In genomic region chr3:142976621-142977398, GRCh38 we compare ENCODE assay signal across 9 cellular contexts. TPM values are rescaled to one million over a fixed set of nuclear protein-coding genes. Genes with fewer than 3 reads are reported as not detected.
DNase-seq lines count a peak whose midpoint lies in the region; ATAC-seq and TF ChIP-seq lines count a peak whose summit lies in the region.
"Had no signal": no experiment of that assay in that cellular context is flagged by ENCODE, and none has a peak within 500 bp of the region (broad histone marks: within the 10 kb centered on the region; RNA-seq: fewer than 3 reads in every experiment).

No MANE protein-coding gene starts in this region.

- dilution Hi-C loops in IMR-90 (cut with HindIII; ENCODE audit: low sequenced_read_pairs, unreplicated experiment), result no loop called here

- no peak overlapping the region for H2AFZ ChIP-seq in IMR-90 (replicated peaks; ENCODE audit: low read length, poor library complexity)

- no peak for TF ChIP-seq RAD21 in IMR-90 (IDR thresholded peaks at IDR 0.05; ENCODE audit: low read length)

- POLR2A ChIA-PET in IMR-90 (lab: Charles Lee; ENCODE audit: unreplicated experiment), result no interaction called here

- H3K79me1 ChIP-seq in IMR-90 (ENCODE audit: low read depth in 1 of 2, low read length in 2 of 2), result no peaks in the 10 kb centered on the region

- no peak overlapping the region for H3K14ac ChIP-seq in IMR-90 (replicated peaks; ENCODE audit: low read depth, low read length)

- H3K27ac ChIP-seq in IMR-90 (ENCODE audit: insufficient read depth, low read length) (no peak overlapping the region), upper lobe of right lung (no peak overlapping the region)

- in situ Hi-C loops in IMR-90 (cut with MboI; ENCODE audit: low sequenced_read_pairs), result no loop called here

- no peak overlapping the region for H3K18ac ChIP-seq in IMR-90 (ENCODE audit: low read depth, low read length)

- H2BK15ac ChIP-seq in IMR-90 (ENCODE audit: low read depth, low read length), result no peak overlapping the region

- no peak overlapping the region for H3K23ac ChIP-seq in IMR-90 (ENCODE audit: low read depth, low read length)

- BruUV-seq in IMR-90 (replicated peaks; lab: Mats Ljungman, UMichigan), result no TSS peak

- H3K9me3 ChIP-seq in IMR-90 (ENCODE audit: control insufficient read depth, insufficient read depth, low read length) (no peaks in the 10 kb centered on the region), upper lobe of right lung (no peaks in the 10 kb centered on the region)

- no peak overlapping the region for H3K4me3 ChIP-seq in IMR-90 (ENCODE audit: insufficient read depth, low read depth, low read length)
- no peak overlapping the region for H3K4me3 ChIP-seq in upper lobe of right lung

- no peak for TF ChIP-seq POLR2A in IMR-90 (IDR thresholded peaks at IDR 0.05; ENCODE audit: low read depth, low read length)

- no CpG with 5 or more reads among the region's 8 CpGs for WGBS in IMR-90 (ENCODE audit: extremely low coverage in 2 of 2, insufficient read length in 1 of 2), 2 experiments

- H4K91ac ChIP-seq in IMR-90 (ENCODE audit: insufficient read depth, low read depth, low read length), result no peak overlapping the region

- no peak overlapping the region for H2BK20ac ChIP-seq in IMR-90 (ENCODE audit: low read depth, low read length)

- ATAC-seq in IMR-90 (ENCODE audit: low read depth), result peak; percentile 100
- peak; percentile 92 for ATAC-seq in upper lobe of right lung
- no peak for ATAC-seq in HG02884 (IDR thresholded peaks at IDR 0.05; ENCODE audit: unreplicated experiment)

- H2AK5ac ChIP-seq in IMR-90 (ENCODE audit: low read depth, low read length), result no peak overlapping the region

- CTCF ChIA-PET in IMR-90 (lab: Yijun Ruan, JAX), result interaction anchor here (0.5 to 0.6 kb wide), 3 partner anchors 62 to 392 kb away, joined by 3 read pairs; no protein-coding TSS in a partner anchor

- peak; percentile 96 for DNase-seq in IMR-90
- DNase-seq in amniotic stem cell (lab: John Stamatoyannopoulos, UW), result peak; percentile 85
- DNase-seq in islet precursor cell, result peak; percentile 92
- DNase-seq in upper lobe of right lung, result peak; percentile 79
- DNase-seq in retina, result no peak
- DNase-seq in activated CD4-positive, CD25-positive, alpha-beta regulatory T cell treated with anti-CD3 and anti-CD28 coated beads, Interleukin-2, amount 50 U/mL, for 72 hours, result no peak
- DNase-seq in NCI-H1694 (lab: John Stamatoyannopoulos, UW), result no peak

- no peak overlapping the region for H4K5ac ChIP-seq in IMR-90 (ENCODE audit: low read depth, low read length)

- no peak overlapping the region for H2AK9ac ChIP-seq in IMR-90 (replicated peaks; ENCODE audit: low read depth, low read length, poor library complexity)

- TF ChIP-seq CTCF in IMR-90 (conservative IDR thresholded peaks at IDR 0.05; ENCODE audit: low read depth, low read length) (no peak), upper lobe of right lung (IDR thresholded peaks at IDR 0.05) (no peak)

- H2BK120ac ChIP-seq in IMR-90 (ENCODE audit: low read depth, low read length), result peak overlapping the region; percentile 35; the same call in 1 of the 2 replicates

- H3K4me1 ChIP-seq in IMR-90 (ENCODE audit: control insufficient read depth, insufficient read depth, low read length) (no peaks in the 10 kb centered on the region), upper lobe of right lung (no peaks in the 10 kb centered on the region)

- no peaks in the 10 kb centered on the region for H3K36me3 ChIP-seq in IMR-90 (ENCODE audit: control insufficient read depth, insufficient read depth, low read length)
- no peaks in the 10 kb centered on the region for H3K36me3 ChIP-seq in upper lobe of right lung

- no peak overlapping the region for H2BK5ac ChIP-seq in IMR-90 (ENCODE audit: low read depth, low read length, poor library complexity, severe bottlenecking)

- H4K20me1 ChIP-seq in IMR-90 (ENCODE audit: insufficient read depth, low read length), result no peaks in the 10 kb centered on the region

- H3K9ac ChIP-seq in IMR-90 (ENCODE audit: low read depth, low read length), result no peak overlapping the region

- H3K56ac ChIP-seq in IMR-90 (ENCODE audit: extremely low read depth, insufficient read depth, low read length), result no peak overlapping the region

- 0 out of 2 replicates have a peak overlapping the region, but pooled peaks have one; percentile 27 for H3K4ac ChIP-seq in IMR-90 (ENCODE audit: low read depth, low read length)

- no peak overlapping the region for H3K4me2 ChIP-seq in IMR-90 (ENCODE audit: low read depth, low read length)

- no peak overlapping the region for H4K8ac ChIP-seq in IMR-90 (ENCODE audit: low read depth in 2 of 2, low read length in 2 of 2)

- peaks cover 10% of the 10 kb centered on the region for H3K27me3 ChIP-seq in IMR-90 (ENCODE audit: control insufficient read depth, insufficient read depth, low read length)
- H3K27me3 ChIP-seq in upper lobe of right lung, result no peaks in the 10 kb centered on the region

- intact Hi-C loops in IMR-90 (cut with micrococcal nuclease) (no loop called here), upper lobe of right lung (cut with DNase I) (no loop called here)

- no peaks in the 10 kb centered on the region for H3K9me1 ChIP-seq in IMR-90 (ENCODE audit: insufficient read depth, low read length)

TF ChIP-seq in IMR-90, 13 proteins besides CTCF, POLR2A, EP300 and RAD21:
- no peak; the same call in 1 of the 2 replicates for TF ChIP-seq CEBPB (IDR thresholded peaks at IDR 0.05; ENCODE audit: low read depth, low read length)
- no peak for TF ChIP-seq MXI1 (IDR thresholded peaks at IDR 0.05; ENCODE audit: borderline replicate concordance, low read depth, low read length)
- no peak for TF ChIP-seq RFX5 (IDR thresholded peaks at IDR 0.05; ENCODE audit: low read depth, low read length)
- TF ChIP-seq MAFK (IDR thresholded peaks at IDR 0.05; ENCODE audit: low read depth, low read length), result no peak
- TF ChIP-seq, protein P1, sequence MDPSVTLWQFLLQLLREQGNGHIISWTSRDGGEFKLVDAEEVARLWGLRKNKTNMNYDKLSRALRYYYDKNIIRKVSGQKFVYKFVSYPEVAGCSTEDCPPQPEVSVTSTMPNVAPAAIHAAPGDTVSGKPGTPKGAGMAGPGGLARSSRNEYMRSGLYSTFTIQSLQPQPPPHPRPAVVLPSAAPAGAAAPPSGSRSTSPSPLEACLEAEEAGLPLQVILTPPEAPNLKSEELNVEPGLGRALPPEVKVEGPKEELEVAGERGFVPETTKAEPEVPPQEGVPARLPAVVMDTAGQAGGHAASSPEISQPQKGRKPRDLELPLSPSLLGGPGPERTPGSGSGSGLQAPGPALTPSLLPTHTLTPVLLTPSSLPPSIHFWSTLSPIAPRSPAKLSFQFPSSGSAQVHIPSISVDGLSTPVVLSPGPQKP (IDR thresholded peaks at IDR 0.05; ENCODE audit: borderline replicate concordance, low read depth, low read length), result no peak
- TF ChIP-seq, protein P2, sequence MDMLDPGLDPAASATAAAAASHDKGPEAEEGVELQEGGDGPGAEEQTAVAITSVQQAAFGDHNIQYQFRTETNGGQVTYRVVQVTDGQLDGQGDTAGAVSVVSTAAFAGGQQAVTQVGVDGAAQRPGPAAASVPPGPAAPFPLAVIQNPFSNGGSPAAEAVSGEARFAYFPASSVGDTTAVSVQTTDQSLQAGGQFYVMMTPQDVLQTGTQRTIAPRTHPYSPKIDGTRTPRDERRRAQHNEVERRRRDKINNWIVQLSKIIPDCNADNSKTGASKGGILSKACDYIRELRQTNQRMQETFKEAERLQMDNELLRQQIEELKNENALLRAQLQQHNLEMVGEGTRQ (IDR thresholded peaks at IDR 0.05; ENCODE audit: low read depth, low read length), result no peak
- peak; percentile 77 for TF ChIP-seq FOS (IDR thresholded peaks at IDR 0.05; ENCODE audit: low read depth, low read length)
- TF ChIP-seq CHD1 (IDR thresholded peaks at IDR 0.05; ENCODE audit: low read depth, low read length), result no peak
- no peak for TF ChIP-seq SMC3 (IDR thresholded peaks at IDR 0.05; ENCODE audit: low read depth, low read length)
- TF ChIP-seq RCOR1 (IDR thresholded peaks at IDR 0.05; ENCODE audit: insufficient replicate concordance, low read length), result no peak
- TF ChIP-seq MAZ (IDR thresholded peaks at IDR 0.05; ENCODE audit: borderline replicate concordance, low read depth, low read length), result no peak
- peak; percentile 16; the same call in 1 of the 2 replicates for TF ChIP-seq BHLHE40 (IDR thresholded peaks at IDR 0.05; ENCODE audit: low read depth, low read length)
- TF ChIP-seq NFE2L2 (IDR thresholded peaks at IDR 0.05; ENCODE audit: low read depth, low read length), result peak; percentile 75

RNA-seq across cellular contexts. Expression of gene PAQR9, which starts 13.3 kb away (rescaled TPM):
- total RNA-seq in IMR-90 (2012; rRNA removed), result not detected in 2 replicates
- 0.04 and 0.05 TPM in 2 replicates for polyA plus RNA-seq in IMR-90 (2012; rRNA removed)
- 0.03 TPM in 1 of 2 replicates, not detected in the other for polyA plus RNA-seq in IMR-90 (2012; cell fraction: cytosol; rRNA removed)
- polyA plus RNA-seq in IMR-90 (2012; cell fraction: nucleus; rRNA removed; ENCODE audit: low replicate concordance), result 0.05 and 0.12 TPM in 2 replicates
- not detected for total RNA-seq in upper lobe of right lung
- total RNA-seq: subcutaneous adipose tissue had no signal

RNA-seq across cellular contexts. Expression of gene U2SURP, which starts 24.6 kb away (rescaled TPM):
- total RNA-seq in IMR-90 (2012; rRNA removed) (29.4 and 58.3 TPM in 2 replicates), upper lobe of right lung (75.8 TPM)
- polyA plus RNA-seq in IMR-90 (2012; rRNA removed), result 20.8 and 24.8 TPM in 2 replicates
- polyA plus RNA-seq in IMR-90 (2012; cell fraction: cytosol; rRNA removed), result 1.1 and 2.4 TPM in 2 replicates
- polyA plus RNA-seq in IMR-90 (2012; cell fraction: nucleus; rRNA removed; ENCODE audit: low replicate concordance), result 4.6 and 45.9 TPM in 2 replicates

Comparison
In these comparisons a context has a peak if more than half of its experiments do, and no peak if none do; other contexts are left out.
1. DNase-seq: peak in IMR-90 (single experiment), amniotic stem cell (single experiment), islet precursor cell (single experiment) and upper lobe of right lung (single experiment); none in retina (single experiment), activated CD4-positive, CD25-positive, alpha-beta regulatory T cell treated with anti-CD3 and anti-CD28 coated beads, Interleukin-2, amount 50 U/mL, for 72 hours (single experiment) and NCI-H1694 (single experiment).